ENCODE assay signal across 17 cellular contexts in the genomic region with DNA sequence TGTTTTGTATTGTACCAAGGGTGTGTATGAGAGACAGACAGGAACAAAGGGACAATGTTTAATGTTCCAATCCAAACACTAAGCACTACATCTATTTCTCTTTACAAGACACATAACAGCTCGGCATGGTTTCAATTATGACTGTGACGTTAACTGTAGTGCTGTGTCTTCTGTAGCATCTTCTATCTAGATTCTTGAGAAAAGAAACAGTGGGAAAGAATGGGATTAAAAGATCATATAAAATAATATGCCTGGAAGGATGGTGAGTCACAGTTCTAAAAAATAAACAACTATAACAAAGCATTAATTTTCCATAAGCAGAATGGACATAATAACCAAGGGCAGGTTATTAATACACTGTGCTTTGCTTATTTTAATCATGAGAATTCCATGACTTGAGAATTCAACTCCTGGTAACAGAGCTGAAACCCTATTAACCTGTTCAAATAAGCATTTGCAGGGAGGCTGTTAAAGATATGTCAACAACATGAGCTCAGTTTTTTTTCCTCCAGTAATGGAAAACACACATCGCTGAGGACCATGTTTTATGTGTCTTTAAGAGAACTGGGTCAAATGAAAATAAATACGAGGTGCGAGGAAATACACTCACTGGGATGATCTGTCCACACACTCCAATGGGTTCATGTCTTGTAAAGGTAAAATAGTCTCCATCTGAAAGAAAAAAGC.
DNase-seq lines count a peak whose midpoint lies in the region; ATAC-seq and TF ChIP-seq lines count a peak whose summit lies in the region.
"Had no signal": no experiment of that assay in that cellular context is flagged by ENCODE, and none has a peak within 500 bp of the region (broad histone marks: within the 10 kb centered on the region; RNA-seq: fewer than 3 reads in every experiment).

No MANE protein-coding gene starts in this region.

- no peaks in the 10 kb centered on the region for H3K27me3 ChIP-seq in BJ (ENCODE audit: control insufficient read depth, insufficient read depth, low read length)
- no peaks in the 10 kb centered on the region for H3K27me3 ChIP-seq in hepatocyte
- no peaks in the 10 kb centered on the region for H3K27me3 ChIP-seq in Peyer's patch
- H3K27me3 ChIP-seq: cardiac muscle cell had no signal

- in situ Hi-C loops in KBM-7 (cut with MboI; ENCODE audit: low pct_unique_long_range_greater_than_20kb, low sequenced_read_pairs) = no loop called here

- no peak for ATAC-seq in HG02884 (IDR thresholded peaks at IDR 0.05; ENCODE audit: unreplicated experiment)
- ATAC-seq: left colon had no signal

- TF ChIP-seq CTCF in BJ (IDR thresholded peaks at IDR 0.05; ENCODE audit: insufficient read depth, low read depth, low read length) (no peak), hepatocyte (IDR thresholded peaks at IDR 0.05; ENCODE audit: poor library complexity) (no peak), Peyer's patch (IDR thresholded peaks at IDR 0.05) (no peak)

- H3K4me2 ChIP-seq in hepatocyte = peak overlapping the region; percentile 30

- whole genome bisulfite sequencing in hepatocyte (ENCODE audit: low lambda C conversion rate, missing lambda C conversion rate) = 56% methylated on average over 5 of the region's 5 CpGs

- TF ChIP-seq POLR2A in Peyer's patch (IDR thresholded peaks at IDR 0.05) = no peak

- DNase-seq in BJ (ENCODE audit: low read depth) (peak; percentile 43), HEK293T (ENCODE audit: extremely low spot score) (no peak), SHP77 treated with DMSO at 0.1 percent for 48 hours (lab: John Stamatoyannopoulos, UW) (peak; percentile 6), hepatocyte (ENCODE audit: low spot score) (peak; percentile 14), Peyer's patch (no peak), KBM-7 (no peak), NCI-H524 treated with DMSO at 0.1 percent for 48 hours (lab: John Stamatoyannopoulos, UW) (no peak)
- DNase-seq: activated CD4-positive, alpha-beta memory T cell treated with anti-CD3 and anti-CD28 coated beads for 36 hours; activated T-cell treated with anti-CD3 and anti-CD28 coated beads, Interleukin-2, amount 50 U/mL, for 1 hour; amniotic stem cell; CD4-positive, CD25-positive, alpha-beta regulatory T cell; left colon; midbrain; NCI-H1092; stimulated activated naive CD4-positive, alpha-beta T cell treated with Interleukin-2 at 50 U/mL for 16 hours had no signal

- no peaks in the 10 kb centered on the region for H3K9me2 ChIP-seq in hepatocyte (replicated peaks; ENCODE audit: insufficient read depth)

- H3K4me3 ChIP-seq in BJ (ENCODE audit: low read depth, low read length) (no peak overlapping the region), hepatocyte (no peak overlapping the region), Peyer's patch (no peak overlapping the region)
- H3K4me3 ChIP-seq: cardiac muscle cell had no signal

- no peaks in the 10 kb centered on the region for H3K79me2 ChIP-seq in hepatocyte

- POLR2A ChIA-PET in BJ (lab: Charles Lee) = no interaction called here
- POLR2A ChIA-PET in HEK293T (lab: Yijun Ruan, JAX) = interaction anchor here (1.1 kb wide), 1 partner anchor 71 kb away, joined by 3 read pairs; a partner anchor contains a TSS

- no peak overlapping the region for H2AFZ ChIP-seq in hepatocyte

- no peaks in the 10 kb centered on the region for H3K36me3 ChIP-seq in BJ (ENCODE audit: control insufficient read depth, insufficient read depth, low read length)
- H3K36me3 ChIP-seq in hepatocyte (replicated peaks; ENCODE audit: insufficient read depth, low read depth) = no peaks in the 10 kb centered on the region
- no peaks in the 10 kb centered on the region for H3K36me3 ChIP-seq in Peyer's patch
- H3K36me3 ChIP-seq: cardiac muscle cell had no signal

- no peak overlapping the region for H3K27ac ChIP-seq in hepatocyte
- no peak overlapping the region for H3K27ac ChIP-seq in Peyer's patch
- H3K27ac ChIP-seq: cardiac muscle cell had no signal

- CTCF ChIA-PET in BJ (lab: Yijun Ruan, JAX) (interaction anchor here (1.1 to 1.5 kb wide), 4 partner anchors 8 to 263 kb away, joined by 3 to 5 read pairs (median 4); no protein-coding TSS in a partner anchor), HEK293T (lab: Yijun Ruan, JAX) (interaction anchor here (0.6 to 0.7 kb wide), 3 partner anchors 74 to 961 kb away, joined by 3 to 5 read pairs (median 3); no protein-coding TSS in a partner anchor)

- no peaks in the 10 kb centered on the region for H4K20me1 ChIP-seq in hepatocyte (ENCODE audit: insufficient read depth, poor library complexity, severe bottlenecking)

- peaks cover 8% of the 10 kb centered on the region for H3K4me1 ChIP-seq in hepatocyte (ENCODE audit: insufficient read depth)
- no peaks in the 10 kb centered on the region for H3K4me1 ChIP-seq in Peyer's patch

- H3K9me3 ChIP-seq in hepatocyte (ENCODE audit: low read depth) (no peaks in the 10 kb centered on the region), Peyer's patch (no peaks in the 10 kb centered on the region)

TF ChIP-seq in HEK293T, 16 proteins besides CTCF, POLR2A, EP300 and RAD21:
- TF ChIP-seq L3MBTL2 (conservative IDR thresholded peaks at IDR 0.05) (no peak), SUZ12 (IDR thresholded peaks at IDR 0.05) (no peak), ARNT (IDR thresholded peaks at IDR 0.05) (no peak), SP1 (IDR thresholded peaks at IDR 0.05) (no peak), CTBP1 (IDR thresholded peaks at IDR 0.05; ENCODE audit: borderline replicate concordance) (peak; percentile 34; the same call in 1 of the 2 replicates), ZNF384 (IDR thresholded peaks at IDR 0.05) (peak; percentile 56; the same call in 1 of the 2 replicates), LEF1 (IDR thresholded peaks at IDR 0.05; ENCODE audit: borderline replicate concordance) (no peak), FOXM1 (IDR thresholded peaks at IDR 0.05; ENCODE audit: borderline replicate concordance) (no peak), FOXA1 (IDR thresholded peaks at IDR 0.05) (peak; percentile 46; the same call in 1 of the 2 replicates), NFRKB (IDR thresholded peaks at IDR 0.05) (no peak), TARDBP (IDR thresholded peaks at IDR 0.05) (no peak)
- TF ChIP-seq, protein P1, sequence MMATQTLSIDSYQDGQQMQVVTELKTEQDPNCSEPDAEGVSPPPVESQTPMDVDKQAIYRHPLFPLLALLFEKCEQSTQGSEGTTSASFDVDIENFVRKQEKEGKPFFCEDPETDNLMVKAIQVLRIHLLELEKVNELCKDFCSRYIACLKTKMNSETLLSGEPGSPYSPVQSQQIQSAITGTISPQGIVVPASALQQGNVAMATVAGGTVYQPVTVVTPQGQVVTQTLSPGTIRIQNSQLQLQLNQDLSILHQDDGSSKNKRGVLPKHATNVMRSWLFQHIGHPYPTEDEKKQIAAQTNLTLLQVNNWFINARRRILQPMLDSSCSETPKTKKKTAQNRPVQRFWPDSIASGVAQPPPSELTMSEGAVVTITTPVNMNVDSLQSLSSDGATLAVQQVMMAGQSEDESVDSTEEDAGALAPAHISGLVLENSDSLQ (IDR thresholded peaks at IDR 0.05) = no peak

Comparison
In these comparisons a context has a peak if more than half of its experiments do, and no peak if none do; other contexts are left out.
1. DNase-seq: peak in BJ (single experiment), SHP77 treated with DMSO at 0.1 percent for 48 hours (single experiment) and hepatocyte (single experiment); none in HEK293T (single experiment), Peyer's patch (0 of 3), KBM-7 (single experiment) and NCI-H524 treated with DMSO at 0.1 percent for 48 hours (single experiment).